In the genomic region with DNA sequence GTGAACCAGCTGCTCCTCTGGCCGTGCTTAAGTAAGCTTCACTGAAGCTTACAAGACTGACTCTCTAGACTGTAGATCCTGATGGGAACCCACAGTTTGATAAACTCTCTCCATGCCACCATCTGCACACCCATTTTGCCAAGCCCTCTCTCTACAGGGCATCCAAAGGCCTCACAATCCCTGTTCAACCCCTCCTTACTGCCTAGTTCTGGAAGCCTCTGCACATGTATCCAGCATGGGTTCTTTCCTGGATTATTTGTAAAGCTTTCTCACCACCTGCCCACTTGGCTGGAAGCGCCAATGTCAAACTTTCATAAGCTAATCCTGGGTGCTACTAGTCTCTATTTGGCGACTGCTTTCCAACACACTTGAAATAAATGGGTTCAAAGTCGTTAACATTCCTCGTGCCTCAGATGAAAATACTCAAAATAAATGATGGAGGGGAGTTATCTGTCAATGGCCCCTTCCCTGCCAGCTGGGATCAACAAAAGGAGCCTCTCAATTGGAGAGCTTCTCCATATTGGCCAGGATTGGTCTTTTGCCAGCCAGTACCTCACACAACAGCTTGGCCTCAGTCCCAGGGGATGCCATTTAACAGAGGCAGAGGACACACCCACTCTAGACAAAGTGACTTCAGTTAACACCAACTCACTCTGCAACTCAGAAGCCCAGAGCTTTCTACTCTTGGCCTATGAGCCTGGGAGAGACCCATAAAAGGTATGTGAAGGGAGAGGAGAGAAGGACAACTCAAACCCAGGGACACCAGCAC, we compare ENCODE assay signal across 9 cellular contexts. TPM values are rescaled to one million over a fixed set of nuclear protein-coding genes. Genes with fewer than 3 reads are reported as not detected.
DNase-seq lines count a peak whose midpoint lies in the region; ATAC-seq, FAIRE-seq and TF ChIP-seq lines count a peak whose summit lies in the region.
"Had no signal": no experiment of that assay in that cellular context is flagged by ENCODE, and none has a peak within 500 bp of the region (broad histone marks: within the 10 kb centered on the region; RNA-seq: fewer than 3 reads in every experiment).

No MANE protein-coding gene starts in this region.

- ATAC-seq in GM21447 (IDR thresholded peaks at IDR 0.05; ENCODE audit: unreplicated experiment) = no peak
- ATAC-seq in GM21723 (IDR thresholded peaks at IDR 0.05; ENCODE audit: unreplicated experiment) = no peak

- intact Hi-C loops in kidney (cut with DNase I) = no loop called here

- no peak for FAIRE-seq in kidney (lab: Jason Lieb, UNC)
- FAIRE-seq: TTC549 had no signal

- DNase-seq in D341Med (ENCODE audit: low spot score) = peak; percentile 74
- DNase-seq in NCI-H1092 (lab: John Stamatoyannopoulos, UW) = peak; percentile 96
- DNase-seq in SHP77 treated with DMSO at 0.1 percent for 48 hours (lab: John Stamatoyannopoulos, UW) = peak; percentile 85
- DNase-seq in kidney tubule cell (ENCODE audit: low spot score) = peak; percentile 14
- DNase-seq in NK-92 treated with Interleukin-12 subunit alpha and Interleukin-12 subunit beta, amount 100 ng/mL, for 24 hours (lab: John Stamatoyannopoulos, UW) = no peak
- DNase-seq in kidney = no peak

- no peaks in the 10 kb centered on the region for H3K36me3 ChIP-seq in kidney (ENCODE audit: control insufficient read depth in 1 of 2, insufficient read depth in 2 of 2, low read length in 2 of 2)

- H3K9me3 ChIP-seq in kidney (ENCODE audit: control insufficient read depth in 1 of 2, low read length in 2 of 2) = no peaks in the 10 kb centered on the region

- H3K9ac ChIP-seq in kidney (ENCODE audit: low read length in 2 of 2) = no peak overlapping the region

- no peak overlapping the region for H3K4me3 ChIP-seq in kidney (ENCODE audit: low read length in 2 of 2)

- no peak for TF ChIP-seq CTCF in kidney (IDR thresholded peaks at IDR 0.05; ENCODE audit: borderline replicate concordance, extremely low read depth, insufficient read depth)

- peaks cover 4 to 19% of the 10 kb centered on the region in 2 donors for H3K4me1 ChIP-seq in kidney (ENCODE audit: control insufficient read depth in 1 of 2, insufficient read depth in 1 of 2, low read depth in 1 of 2, low read length in 2 of 2)

- H3K27ac ChIP-seq in kidney (ENCODE audit: low read depth in 2 of 2, low read length in 2 of 2) = no peak overlapping the region

RNA-seq across cellular contexts. Expression of a gene that starts 48.1 kb away (rescaled TPM):
- 109 TPM for total RNA-seq in kidney
- polyA plus RNA-seq in kidney (ENCODE audit: insufficient read depth, low read depth, low replicate concordance) = 39.1 TPM

Comparison
In these comparisons a context has a peak if more than half of its experiments do, and no peak if none do; other contexts are left out.
1. DNase-seq: peak in D341Med (single experiment), NCI-H1092 (single experiment), SHP77 treated with DMSO at 0.1 percent for 48 hours (single experiment) and kidney tubule cell (single experiment); none in NK-92 treated with Interleukin-12 subunit alpha and Interleukin-12 subunit beta, amount 100 ng/mL, for 24 hours (single experiment) and kidney (single experiment).